Comparison of ENCODE assay signal across 22 cellular contexts in the genomic region with DNA sequence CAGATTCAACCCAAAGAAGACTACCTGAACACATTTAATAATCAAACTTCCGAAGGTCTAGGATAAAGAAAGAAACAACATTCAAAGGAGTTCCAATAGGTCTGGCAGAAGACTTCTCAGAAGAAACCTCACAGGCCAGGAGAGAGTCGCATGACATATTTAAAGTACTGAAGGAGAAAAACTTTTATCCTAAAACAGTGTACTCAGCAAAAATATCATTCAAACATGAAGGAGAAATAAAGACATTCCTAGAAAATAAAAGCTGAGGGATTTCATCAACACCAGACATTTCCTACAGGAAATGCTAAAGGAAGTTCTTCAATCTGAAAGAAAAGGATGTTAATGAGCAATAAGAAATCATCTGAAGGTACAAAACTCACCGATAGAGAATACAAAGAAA.
DNase-seq lines count a peak whose midpoint lies in the region; ATAC-seq, FAIRE-seq and TF ChIP-seq lines count a peak whose summit lies in the region.
"Had no signal": no experiment of that assay in that cellular context is flagged by ENCODE, and none has a peak within 500 bp of the region (broad histone marks: within the 10 kb centered on the region; RNA-seq: fewer than 3 reads in every experiment).

No MANE protein-coding gene starts in this region.

- dilution Hi-C loops in IMR-90 (cut with HindIII; ENCODE audit: low sequenced_read_pairs, unreplicated experiment): no loop called here

- no peak overlapping the region for H4K91ac ChIP-seq in IMR-90 (ENCODE audit: insufficient read depth, low read depth, low read length)

- H3K23ac ChIP-seq in IMR-90 (ENCODE audit: low read depth, low read length): no peak overlapping the region

- H4K20me1 ChIP-seq in HepG2 (ENCODE audit: insufficient read depth, low read length) (no peaks in the 10 kb centered on the region), IMR-90 (ENCODE audit: insufficient read depth, low read length) (no peaks in the 10 kb centered on the region)

- H3K4me1 Mint-ChIP-seq in memory B cell: peaks cover 22% of the 10 kb centered on the region

- no peak overlapping the region for H3K4ac ChIP-seq in IMR-90 (ENCODE audit: low read depth, low read length)

- H3K79me2 ChIP-seq in HepG2 (ENCODE audit: insufficient read depth, low read length): no peaks in the 10 kb centered on the region

- FAIRE-seq in HepG2 (lab: Jason Lieb, UNC): no peak
- no peak for FAIRE-seq in HTR-8/SVneo (lab: Jason Lieb, UNC)
- FAIRE-seq: GM12891, GM18507, H54 had no signal

- no peak overlapping the region for H2AK9ac ChIP-seq in IMR-90 (replicated peaks; ENCODE audit: low read depth, low read length, poor library complexity)

- no peak for TF ChIP-seq CTCF in HepG2 (CRISPR knock-in tag; IDR thresholded peaks at IDR 0.05)
- TF ChIP-seq CTCF in right lobe of liver (IDR thresholded peaks at IDR 0.05): no peak
- no peak for TF ChIP-seq CTCF in IMR-90 (conservative IDR thresholded peaks at IDR 0.05; ENCODE audit: low read depth, low read length)

- intact Hi-C loops in HepG2 (cut with micrococcal nuclease; ENCODE audit: unreplicated experiment): no loop called here
- intact Hi-C loops in right lobe of liver (cut with DNase I): no loop called here
- intact Hi-C loops in IMR-90 (cut with micrococcal nuclease): no loop called here

- no peak overlapping the region for H3K14ac ChIP-seq in IMR-90 (replicated peaks; ENCODE audit: low read depth, low read length)

- no peaks in the 10 kb centered on the region for H3K27me3 Mint-ChIP-seq in memory B cell
- H3K27me3 Mint-ChIP-seq: CD4-positive, alpha-beta memory T cell had no signal

- H3K27ac Mint-ChIP-seq in memory B cell: peak overlapping the region; percentile 28
- H3K27ac Mint-ChIP-seq: CD4-positive, alpha-beta memory T cell; HFFc6 had no signal

- no peak overlapping the region for H3K4me3 ChIP-seq in HepG2 (replicated peaks in 1 of 3; ENCODE audit: insufficient read depth in 1 of 3, low read depth in 2 of 3, low read length in 3 of 3)
- no peak overlapping the region for H3K4me3 ChIP-seq in right lobe of liver
- H3K4me3 ChIP-seq in IMR-90 (ENCODE audit: insufficient read depth, low read depth, low read length): no peak overlapping the region
- H3K4me3 ChIP-seq: HAP-1 had no signal

- no peak overlapping the region for H2BK15ac ChIP-seq in IMR-90 (ENCODE audit: low read depth, low read length)

- no peaks in the 10 kb centered on the region for H3K27me3 ChIP-seq in HepG2 (ENCODE audit: control insufficient read depth in 1 of 2, insufficient read depth in 2 of 2, low read length in 2 of 2)
- no peaks in the 10 kb centered on the region for H3K27me3 ChIP-seq in right lobe of liver
- H3K27me3 ChIP-seq in IMR-90 (ENCODE audit: control insufficient read depth, insufficient read depth, low read length): no peaks in the 10 kb centered on the region

- no peaks in the 10 kb centered on the region for H3K79me1 ChIP-seq in IMR-90 (ENCODE audit: low read depth in 1 of 2, low read length in 2 of 2)

- H4K8ac ChIP-seq in IMR-90 (ENCODE audit: low read depth in 2 of 2, low read length in 2 of 2): no peak overlapping the region

- H2BK5ac ChIP-seq in IMR-90 (ENCODE audit: low read depth, low read length, poor library complexity, severe bottlenecking): no peak overlapping the region

- no peak for ATAC-seq in HepG2
- no peak for ATAC-seq in right lobe of liver
- ATAC-seq in IMR-90 (ENCODE audit: low read depth): no peak
- ATAC-seq in memory B cell (ENCODE audit: low read depth): no peak
- ATAC-seq in HG02759 (IDR thresholded peaks at IDR 0.05; ENCODE audit: unreplicated experiment): no peak

- H3K4me2 ChIP-seq in HepG2 (ENCODE audit: low read depth, low read length) (no peak overlapping the region), IMR-90 (ENCODE audit: low read depth, low read length) (no peak overlapping the region)

- DNase-seq in HepG2 (ENCODE audit: low spot score) (no peak), right lobe of liver (no peak), IMR-90 (no peak), dermis blood vessel endothelial cell (peak; percentile 29), memory B cell (ENCODE audit: low spot score in 2 of 2) (no peak), NCI-H526 (lab: John Stamatoyannopoulos, UW) (no peak), HTR-8/SVneo (ENCODE audit: insufficient read length, low spot score) (no peak)
- DNase-seq: ACHN; C1 segment of cervical spinal cord; Calu3; CD4-positive, alpha-beta memory T cell; COR-L47; DMS53; DMS79 treated with DMSO at 0.1 percent for 48 hours; GF-D8; GOT3; HFFc6 had no signal

- WGBS in HepG2 (ENCODE audit: low lambda C conversion rate): 68% methylated on average over 3 of the region's 3 CpGs
- 70% methylated on average over 3 of the region's 3 CpGs for WGBS in right lobe of liver (ENCODE audit: insufficient coverage, low coverage, low lambda C conversion rate, missing lambda C conversion rate)
- no CpG with 5 or more reads among the region's 3 CpGs for WGBS in IMR-90 (ENCODE audit: extremely low coverage in 2 of 2, insufficient read length in 1 of 2), 2 experiments

- no peaks in the 10 kb centered on the region for H3K4me1 ChIP-seq in HepG2 (ENCODE audit: insufficient read depth, low read length)
- no peaks in the 10 kb centered on the region for H3K4me1 ChIP-seq in right lobe of liver
- no peaks in the 10 kb centered on the region for H3K4me1 ChIP-seq in IMR-90 (ENCODE audit: control insufficient read depth, insufficient read depth, low read length)

- H3K9me3 Mint-ChIP-seq in memory B cell: peaks cover 7% of the 10 kb centered on the region
- H3K9me3 Mint-ChIP-seq: HFFc6 had no signal

- H3K36me3 ChIP-seq in HepG2 (replicated peaks in 1 of 2; ENCODE audit: control insufficient read depth in 1 of 2, insufficient read depth in 2 of 2, low read length in 2 of 2): no peaks in the 10 kb centered on the region
- no peaks in the 10 kb centered on the region for H3K36me3 ChIP-seq in right lobe of liver
- 0 out of 2 replicates have a peak, but pooled peaks cover under 1% of the 10 kb centered on the region for H3K36me3 ChIP-seq in IMR-90 (ENCODE audit: control insufficient read depth, insufficient read depth, low read length)
- H3K36me3 ChIP-seq: HAP-1 had no signal

- BruUV-seq in HepG2 (replicated peaks; lab: Mats Ljungman, UMichigan) (no TSS peak), IMR-90 (replicated peaks; lab: Mats Ljungman, UMichigan) (no TSS peak)

- no peak overlapping the region for H2BK120ac ChIP-seq in IMR-90 (ENCODE audit: low read depth, low read length)

- peaks cover 3% of the 10 kb centered on the region; the same call in 1 of the 2 replicates for H3K9me1 ChIP-seq in IMR-90 (ENCODE audit: insufficient read depth, low read length)

- H3K18ac ChIP-seq in IMR-90 (ENCODE audit: low read depth, low read length): no peak overlapping the region

- no peak overlapping the region for H3K4me3 Mint-ChIP-seq in memory B cell
- H3K4me3 Mint-ChIP-seq: CD4-positive, alpha-beta memory T cell; HFFc6 had no signal

- in situ Hi-C loops in HepG2 (cut with HindIII; ENCODE audit: extremely low pct_ligation_motif_present, low pct_unique_long_range_greater_than_20kb): no loop called here
- in situ Hi-C loops in IMR-90 (cut with MboI; ENCODE audit: low sequenced_read_pairs): no loop called here

- TF ChIP-seq EP300 in HepG2 (IDR thresholded peaks at IDR 0.05; ENCODE audit: low read depth in 2 of 2, low read length in 2 of 2) (no peak), HepG2 (CRISPR knock-in tag; IDR thresholded peaks at IDR 0.05; ENCODE audit: borderline replicate concordance) (no peak)

- H3K27ac ChIP-seq in HepG2 (ENCODE audit: extremely low read length, insufficient read depth, low read length): no peak overlapping the region
- H3K27ac ChIP-seq in right lobe of liver: no peak overlapping the region
- no peak overlapping the region for H3K27ac ChIP-seq in IMR-90 (ENCODE audit: insufficient read depth, low read length)

- H3K9ac ChIP-seq in HepG2 (ENCODE audit: insufficient read depth, low read depth, low read length): no peak overlapping the region
- H3K9ac ChIP-seq in IMR-90 (ENCODE audit: low read depth, low read length): no peak overlapping the region

- H3K36me3 Mint-ChIP-seq in memory B cell: peaks cover 39% of the 10 kb centered on the region

- CTCF ChIA-PET in HepG2 (lab: Yijun Ruan, JAX; ENCODE audit: low intra/inter-chr PET ratio, low total read pairs): no interaction called here
- CTCF ChIA-PET in IMR-90 (lab: Yijun Ruan, JAX): no interaction called here

- no peak for TF ChIP-seq RAD21 in HepG2 (CRISPR knock-in tag; IDR thresholded peaks at IDR 0.05)
- no peak for TF ChIP-seq RAD21 in IMR-90 (IDR thresholded peaks at IDR 0.05; ENCODE audit: low read length)

- no peak overlapping the region for H2AK5ac ChIP-seq in IMR-90 (ENCODE audit: low read depth, low read length)

- TF ChIP-seq POLR2A in HepG2 (IDR thresholded peaks at IDR 0.05; ENCODE audit: insufficient read depth in 1 of 2, low read depth in 2 of 2, low read length in 2 of 2) (no peak), right lobe of liver (IDR thresholded peaks at IDR 0.05) (no peak), IMR-90 (IDR thresholded peaks at IDR 0.05; ENCODE audit: low read depth, low read length) (no peak)

- H2BK20ac ChIP-seq in IMR-90 (ENCODE audit: low read depth, low read length): no peak overlapping the region

- H3K56ac ChIP-seq in IMR-90 (ENCODE audit: extremely low read depth, insufficient read depth, low read length): no peak overlapping the region

- no peak overlapping the region for H4K5ac ChIP-seq in IMR-90 (ENCODE audit: low read depth, low read length)

- H3K9me3 ChIP-seq in HepG2 (ENCODE audit: low read length) (peaks cover 6% of the 10 kb centered on the region), right lobe of liver (no peaks in the 10 kb centered on the region), IMR-90 (ENCODE audit: control insufficient read depth, insufficient read depth, low read length) (no peaks in the 10 kb centered on the region)

- H2AFZ ChIP-seq in HepG2 (ENCODE audit: low read length) (no peak overlapping the region), IMR-90 (replicated peaks; ENCODE audit: low read length, poor library complexity) (no peak overlapping the region)

- POLR2A ChIA-PET in HepG2 (lab: Yijun Ruan, JAX) (no interaction called here), IMR-90 (lab: Charles Lee; ENCODE audit: unreplicated experiment) (no interaction called here)

TF ChIP-seq in HepG2, 621 proteins besides CTCF, POLR2A, EP300 and RAD21:
- TF ChIP-seq ERF (CRISPR knock-in tag; IDR thresholded peaks at IDR 0.05) (no peak), SNAI1 (CRISPR knock-in tag; IDR thresholded peaks at IDR 0.05; ENCODE audit: borderline replicate concordance) (no peak), MAFK (conservative IDR thresholded peaks at IDR 0.05 in 1 of 2, IDR thresholded peaks at IDR 0.05 in 1 of 2; ENCODE audit: low read length in 2 of 2) (peak; percentile 72 to 82), MAFF (IDR thresholded peaks at IDR 0.05; ENCODE audit: low read depth, low read length) (peak; percentile 71)

TF ChIP-seq in IMR-90, 13 proteins besides CTCF, POLR2A, EP300 and RAD21 (continues in another document):
- TF ChIP-seq MAFK (IDR thresholded peaks at IDR 0.05; ENCODE audit: low read depth, low read length): peak; percentile 54; the same call in 1 of the 2 replicates
- TF ChIP-seq RFX5 (IDR thresholded peaks at IDR 0.05; ENCODE audit: low read depth, low read length): no peak
- no peak for TF ChIP-seq BHLHE40 (IDR thresholded peaks at IDR 0.05; ENCODE audit: low read depth, low read length)
- no peak for TF ChIP-seq FOS (IDR thresholded peaks at IDR 0.05; ENCODE audit: low read depth, low read length)
